In the genomic region with DNA sequence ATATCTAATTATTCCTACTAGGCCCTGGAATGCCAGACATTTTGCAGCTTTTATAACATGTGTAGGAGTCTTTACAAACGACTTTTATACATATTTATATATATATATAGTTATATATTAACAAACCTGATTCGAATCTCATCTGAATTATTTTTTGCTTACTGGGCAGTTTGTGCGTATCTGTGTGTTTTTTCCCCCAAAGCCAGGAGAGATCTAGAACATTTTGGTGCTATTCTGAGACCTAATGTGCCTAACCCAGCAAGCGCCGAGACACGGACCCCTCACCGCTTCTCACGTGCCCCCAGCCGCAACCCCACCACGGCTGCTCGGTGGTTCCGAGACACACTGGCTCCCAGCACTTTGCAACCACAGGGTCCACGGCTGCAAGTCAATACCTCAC, we compare ENCODE assay signal across 1 cellular context.
TF ChIP-seq lines count a peak whose summit lies in the region.

No MANE protein-coding gene starts in this region.

TF ChIP-seq in GM23338, 12 proteins besides CTCF, POLR2A, EP300 and RAD21 (continued from another document):
- TF ChIP-seq EZH2phosphoT487 (IDR thresholded peaks at IDR 0.05; ENCODE audit: unreplicated experiment) (no peak), JUNB (IDR thresholded peaks at IDR 0.05; ENCODE audit: unreplicated experiment) (no peak)
